Comparison of ENCODE assay signal across 1 cellular context in the genomic region with DNA sequence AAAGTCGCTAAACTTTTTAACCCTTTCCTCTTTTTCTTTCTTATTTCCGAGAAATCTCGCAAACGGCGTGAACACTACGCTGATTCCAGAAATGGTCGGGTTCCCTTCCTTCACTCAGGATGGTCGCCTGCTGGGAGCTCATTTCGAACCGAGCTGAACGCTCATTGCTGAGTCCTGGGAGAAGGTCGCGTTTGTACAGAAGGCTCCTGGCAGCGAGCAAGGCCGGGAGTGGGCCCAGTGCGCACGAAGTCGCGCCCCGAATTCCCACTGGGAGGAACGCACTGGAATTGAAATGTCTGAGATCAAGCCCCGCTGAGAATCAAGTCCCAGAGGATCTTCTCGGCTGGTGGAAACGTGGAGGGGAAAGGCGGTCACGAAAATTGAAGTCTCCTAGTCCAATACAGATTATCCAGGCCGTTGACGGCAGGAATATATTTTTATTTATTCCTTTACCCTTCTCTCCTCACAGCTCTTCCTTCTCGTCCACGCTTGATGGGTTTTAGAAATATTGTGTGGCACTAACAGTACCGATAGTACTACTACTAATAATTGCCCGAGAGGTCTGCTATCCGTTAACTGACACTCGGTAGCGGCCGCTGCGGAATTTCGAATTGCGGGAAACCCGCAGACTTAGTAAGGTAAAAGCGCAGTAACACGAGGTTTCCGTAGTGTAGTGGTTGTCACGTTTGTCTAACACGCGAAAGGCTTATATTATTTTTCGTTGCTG.
TF ChIP-seq lines count a peak whose summit lies in the region.

No MANE protein-coding gene starts in this region.

TF ChIP-seq in IMR-90, 13 proteins besides CTCF, POLR2A, EP300 and RAD21 (continued from another document):
- TF ChIP-seq, protein P1, sequence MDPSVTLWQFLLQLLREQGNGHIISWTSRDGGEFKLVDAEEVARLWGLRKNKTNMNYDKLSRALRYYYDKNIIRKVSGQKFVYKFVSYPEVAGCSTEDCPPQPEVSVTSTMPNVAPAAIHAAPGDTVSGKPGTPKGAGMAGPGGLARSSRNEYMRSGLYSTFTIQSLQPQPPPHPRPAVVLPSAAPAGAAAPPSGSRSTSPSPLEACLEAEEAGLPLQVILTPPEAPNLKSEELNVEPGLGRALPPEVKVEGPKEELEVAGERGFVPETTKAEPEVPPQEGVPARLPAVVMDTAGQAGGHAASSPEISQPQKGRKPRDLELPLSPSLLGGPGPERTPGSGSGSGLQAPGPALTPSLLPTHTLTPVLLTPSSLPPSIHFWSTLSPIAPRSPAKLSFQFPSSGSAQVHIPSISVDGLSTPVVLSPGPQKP (IDR thresholded peaks at IDR 0.05; ENCODE audit: borderline replicate concordance, low read depth, low read length), result no peak
- TF ChIP-seq RCOR1 (IDR thresholded peaks at IDR 0.05; ENCODE audit: insufficient replicate concordance, low read length), result no peak
- TF ChIP-seq RFX5 (IDR thresholded peaks at IDR 0.05; ENCODE audit: low read depth, low read length), result no peak
- TF ChIP-seq NFE2L2 (IDR thresholded peaks at IDR 0.05; ENCODE audit: low read depth, low read length), result no peak
- TF ChIP-seq CEBPB (IDR thresholded peaks at IDR 0.05; ENCODE audit: low read depth, low read length), result no peak
- TF ChIP-seq SMC3 (IDR thresholded peaks at IDR 0.05; ENCODE audit: low read depth, low read length), result no peak
- TF ChIP-seq FOS (IDR thresholded peaks at IDR 0.05; ENCODE audit: low read depth, low read length), result no peak
- TF ChIP-seq CHD1 (IDR thresholded peaks at IDR 0.05; ENCODE audit: low read depth, low read length), result no peak
- TF ChIP-seq MAZ (IDR thresholded peaks at IDR 0.05; ENCODE audit: borderline replicate concordance, low read depth, low read length), result no peak
- no peak for TF ChIP-seq BHLHE40 (IDR thresholded peaks at IDR 0.05; ENCODE audit: low read depth, low read length)
